In the genomic region with DNA sequence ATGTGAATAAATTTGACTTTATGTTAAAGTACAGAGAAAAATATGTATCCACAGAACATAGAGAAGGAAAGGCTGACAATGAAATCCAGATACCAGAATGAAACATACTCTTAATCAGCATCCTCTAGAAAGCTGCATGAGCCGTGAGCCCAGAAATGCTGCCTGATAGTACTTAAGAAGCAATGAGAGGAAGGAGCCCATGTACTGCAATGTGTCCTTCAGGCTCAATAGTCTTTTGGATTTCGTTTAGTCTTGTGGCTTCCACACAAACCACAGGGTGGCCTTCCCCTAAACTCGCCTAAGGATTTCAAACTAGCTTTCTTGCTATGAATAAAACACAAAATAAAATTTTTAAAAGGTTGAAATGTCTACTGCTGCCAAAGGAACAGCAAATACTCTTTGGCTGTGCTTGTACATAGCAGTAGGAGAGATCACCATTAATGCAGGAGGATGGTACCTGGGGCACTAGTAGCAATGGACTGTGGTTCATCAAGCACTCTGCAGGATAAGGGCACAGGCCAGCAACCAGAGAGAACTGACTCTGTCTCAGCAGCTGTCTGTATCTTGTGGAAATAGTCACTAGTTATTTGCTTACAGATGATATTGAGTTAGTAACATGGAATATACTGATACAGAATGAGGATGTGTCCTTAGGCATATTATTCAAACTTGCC, we compare ENCODE assay signal across 20 cellular contexts.
DNase-seq lines count a peak whose midpoint lies in the region; FAIRE-seq and TF ChIP-seq lines count a peak whose summit lies in the region.
"Had no signal": no experiment of that assay in that cellular context is flagged by ENCODE, and none has a peak within 500 bp of the region (broad histone marks: within the 10 kb centered on the region; RNA-seq: fewer than 3 reads in every experiment).

No MANE protein-coding gene starts in this region.

- H3K27me3 ChIP-seq in H9 (ENCODE audit: insufficient read depth, low read length) (no peaks in the 10 kb centered on the region), HUES64 (ENCODE audit: insufficient read depth, low read length) (no peaks in the 10 kb centered on the region), H1 (replicated peaks in 1 of 4; ENCODE audit: control insufficient read depth in 3 of 4, extremely low read depth in 1 of 4, insufficient read depth in 3 of 4, low read length in 3 of 4) (no peaks in the 10 kb centered on the region), HAP-1 (ENCODE audit: low read depth) (no peaks in the 10 kb centered on the region)
- H3K27me3 ChIP-seq: BE2C had no signal

- H3K23ac ChIP-seq in H9 (ENCODE audit: insufficient read length, low read depth, low read length) (no peak overlapping the region), H1 (ENCODE audit: insufficient read length) (no peak overlapping the region)

- H3T11ph ChIP-seq in H9 (ENCODE audit: low read length), result no peak overlapping the region

- no peaks in the 10 kb centered on the region for H3K23me2 ChIP-seq in H9 (ENCODE audit: insufficient read length, low read depth, low read length, poor library complexity, severe bottlenecking)
- no peaks in the 10 kb centered on the region for H3K23me2 ChIP-seq in H1 (ENCODE audit: low read depth, low read length)

- H2BK12ac ChIP-seq in H9 (ENCODE audit: insufficient read length, low read depth, low read length) (no peak overlapping the region), H1 (ENCODE audit: low read depth, low read length) (no peak overlapping the region)

- CTCF ChIA-PET in H1 (lab: Charles Lee; ENCODE audit: partially characterized antibody), result interaction anchor here (0.7 kb wide), 1 partner anchor 15 kb away, joined by 4 read pairs; no protein-coding TSS in a partner anchor

- H3K9me3 ChIP-seq in H9 (ENCODE audit: control insufficient read depth, low read depth, low read length), result no peaks in the 10 kb centered on the region
- H3K9me3 ChIP-seq in HUES64 (ENCODE audit: insufficient read depth, low read depth, low read length), result no peaks in the 10 kb centered on the region
- no peaks in the 10 kb centered on the region for H3K9me3 ChIP-seq in H1 (ENCODE audit: insufficient read depth in 2 of 2, low read depth in 1 of 2, low read length in 1 of 2)
- no peaks in the 10 kb centered on the region for H3K9me3 ChIP-seq in HAP-1
- H3K9me3 ChIP-seq: BE2C had no signal

- WGBS in H9 (ENCODE audit: extremely low coverage, insufficient read length, low lambda C conversion rate), result no CpG with 5 or more reads among the region's 3 CpGs
- WGBS in HUES64, result 83% methylated on average over 3 of the region's 3 CpGs
- WGBS in H1 (ENCODE audit: extremely low coverage in 1 of 2, insufficient coverage in 1 of 2, insufficient read length in 1 of 2, insufficient replicate concordance in 2 of 2, low coverage in 1 of 2, low lambda C conversion rate in 2 of 2, missing lambda C conversion rate in 1 of 2), 2 experiments, result 66% methylated on average over 3 of the region's 3 CpGs; no CpG with 5 or more reads in 1 of the 2 experiments

- H3K4me2 ChIP-seq in H9 (ENCODE audit: insufficient read depth, insufficient read length, low read length), result no peak overlapping the region
- no peak overlapping the region for H3K4me2 ChIP-seq in H1 (ENCODE audit: insufficient read depth in 1 of 2, low read depth in 2 of 2, low read length in 2 of 2)

- H3K36me3 ChIP-seq in HUES64 (ENCODE audit: insufficient read depth, low read length) (no peaks in the 10 kb centered on the region), H1 (ENCODE audit: control insufficient read depth in 2 of 4, insufficient read depth in 4 of 4, low read length in 3 of 4) (no peaks in the 10 kb centered on the region; a peak in 1 of 8 replicates), HAP-1 (replicated peaks) (no peaks in the 10 kb centered on the region)
- H3K36me3 ChIP-seq: BE2C had no signal

- H3K79me1 ChIP-seq in H9 (ENCODE audit: insufficient read depth, low read depth, low read length, poor library complexity, severe bottlenecking) (no peaks in the 10 kb centered on the region), H1 (ENCODE audit: low read depth, low read length) (no peaks in the 10 kb centered on the region)

- H2BK120ac ChIP-seq in H9 (ENCODE audit: low read depth, low read length, poor library complexity, severe bottlenecking), result no peak overlapping the region
- no peak overlapping the region for H2BK120ac ChIP-seq in H1 (replicated peaks; ENCODE audit: low read depth, low read length)

- H3K79me2 ChIP-seq in H9 (ENCODE audit: insufficient read depth, low read length) (no peaks in the 10 kb centered on the region), H1 (ENCODE audit: control insufficient read depth in 1 of 2, insufficient read depth in 2 of 2, low read length in 2 of 2) (no peaks in the 10 kb centered on the region)

- H3K18ac ChIP-seq in H9 (ENCODE audit: insufficient read length, low read depth, low read length), result no peak overlapping the region
- H3K18ac ChIP-seq in H1 (ENCODE audit: extremely low read depth, low read length), result peak overlapping the region; percentile 88

- H3K9ac ChIP-seq in H9 (ENCODE audit: extremely low read depth, insufficient read length, low read length) (no peak overlapping the region), HUES64 (ENCODE audit: low read depth, low read length) (no peak overlapping the region), H1 (replicated peaks in 1 of 4; ENCODE audit: extremely low read depth in 1 of 4, low read depth in 3 of 4, low read length in 3 of 4) (peak overlapping the region in 1 of 4 experiments; percentile 49; a peak in 1 of 7 replicates)

- no peaks in the 10 kb centered on the region for H3K27me3 Mint-ChIP-seq in H9 (ENCODE audit: low read depth)
- H3K27me3 Mint-ChIP-seq: CD4-positive, CD25-positive, alpha-beta regulatory T cell; CD8-positive, alpha-beta memory T cell; IgD-negative memory B cell had no signal

- H4K5ac ChIP-seq in H9 (ENCODE audit: insufficient read length, low read depth, low read length) (no peak overlapping the region), H1 (ENCODE audit: insufficient read length, low read depth, low read length) (no peak overlapping the region)

- no peak overlapping the region for H2BK20ac ChIP-seq in H9 (ENCODE audit: low read depth, low read length, poor library complexity, severe bottlenecking)
- H2BK20ac ChIP-seq in H1 (ENCODE audit: low read length), result peak overlapping the region; percentile 62; the same call in 1 of the 2 replicates

- no peaks in the 10 kb centered on the region for H3K36me3 Mint-ChIP-seq in H9 (ENCODE audit: insufficient read depth in 1 of 3, low read depth in 3 of 3)
- H3K36me3 Mint-ChIP-seq: CD4-positive, CD25-positive, alpha-beta regulatory T cell; CD8-positive, alpha-beta memory T cell; IgD-negative memory B cell had no signal

- in situ Hi-C loops in GM13977 (cut with MboI; ENCODE audit: low pct_unique_long_range_greater_than_20kb, low sequenced_read_pairs, unreplicated experiment), result no loop called here
- in situ Hi-C loops in HAP-1 (cut with MboI; ENCODE audit: low sequenced_read_pairs), result no loop called here

- TF ChIP-seq CTCF in H9 (conservative IDR thresholded peaks at IDR 0.05) (no peak), H1 (IDR thresholded peaks at IDR 0.05; ENCODE audit: control extremely low read depth in 1 of 3, insufficient read depth in 1 of 3, low read depth in 1 of 3, low read length in 3 of 3) (no peak), GM13977 (IDR thresholded peaks at IDR 0.05; ENCODE audit: extremely low read depth, insufficient read depth, missing control alignments) (no peak)

- no peaks in the 10 kb centered on the region for H3K9me3 Mint-ChIP-seq in H9
- H3K9me3 Mint-ChIP-seq: IgD-negative memory B cell had no signal

- no peak overlapping the region for H2BK15ac ChIP-seq in H9 (ENCODE audit: low read depth, low read length)
- no peak overlapping the region for H2BK15ac ChIP-seq in H1 (ENCODE audit: low read length)

- H3K27ac ChIP-seq in H9 (ENCODE audit: insufficient read length, low read depth, low read length) (no peak overlapping the region), HUES64 (ENCODE audit: low read depth, low read length) (peak overlapping the region; percentile 28; the same call in 1 of the 2 replicates), H1 (ENCODE audit: low read depth, low read length) (no peak overlapping the region)
- H3K27ac ChIP-seq: HL-60 had no signal

- DNase-seq in H9 (no peak), H1 (ENCODE audit: low read depth in 1 of 2, low spot score in 2 of 2) (no peak), NCI-H1417 treated with DMSO at 0.1 percent for 48 hours (lab: John Stamatoyannopoulos, UW) (no peak), GM13977 (ENCODE audit: low spot score) (no peak), HAP-1 (ENCODE audit: low spot score in 2 of 2) (no peak)
- DNase-seq: ACHN; BE2C; C1 segment of cervical spinal cord; CD4-positive, CD25-positive, alpha-beta regulatory T cell; CD8-positive, alpha-beta memory T cell; COR-L47; HFFc6; KBM-7 had no signal

- H2AK5ac ChIP-seq in H9 (ENCODE audit: insufficient read length, low read length), result no peak overlapping the region
- H2AK5ac ChIP-seq in H1 (ENCODE audit: low read depth, low read length), result no peak overlapping the region

- no peak overlapping the region for H3K56ac ChIP-seq in H9 (ENCODE audit: insufficient read length, low read depth, low read length)
- H3K56ac ChIP-seq in H1 (replicated peaks; ENCODE audit: insufficient read length, low read depth, low read length), result no peak overlapping the region

- peak overlapping the region; percentile 41 to 80 (median 78); a peak in 4 of 7 replicates for H3K27ac Mint-ChIP-seq in H9
- H3K27ac Mint-ChIP-seq: CD4-positive, CD25-positive, alpha-beta regulatory T cell; CD8-positive, alpha-beta memory T cell; HFFc6; IgD-negative memory B cell had no signal

- TF ChIP-seq EP300 in H1 (IDR thresholded peaks at IDR 0.05; ENCODE audit: borderline replicate concordance in 1 of 2, low read depth in 2 of 2, low read length in 2 of 2), result no peak

- no peak for TF ChIP-seq POLR2A in H1 (IDR thresholded peaks at IDR 0.05; ENCODE audit: control extremely low read depth in 1 of 2, low read depth in 2 of 2, low read length in 2 of 2)

- no peak for FAIRE-seq in H1 (lab: Jason Lieb, UNC)
- FAIRE-seq: A204.1, G401.6, GM12891, HepG2 had no signal

- no peaks in the 10 kb centered on the region; the same call in 1 of the 2 replicates for H3K4me1 ChIP-seq in H9 (ENCODE audit: insufficient read depth, low read length)
- H3K4me1 ChIP-seq in HUES64 (ENCODE audit: insufficient read depth, low read length), result peaks cover 42% of the 10 kb centered on the region
- H3K4me1 ChIP-seq in H1 (replicated peaks in 1 of 4; ENCODE audit: control insufficient read depth in 3 of 4, insufficient read depth in 4 of 4, low read length in 3 of 4), result peaks cover 0 to 14% (median 0%) of the 10 kb centered on the region in 4 experiments; a peak in 2 of 7 replicates
- peaks cover 18% of the 10 kb centered on the region for H3K4me1 ChIP-seq in HAP-1
- H3K4me1 ChIP-seq: BE2C had no signal

- H3K4me3 Mint-ChIP-seq in H9, result no peak overlapping the region
- H3K4me3 Mint-ChIP-seq: CD4-positive, CD25-positive, alpha-beta regulatory T cell; CD8-positive, alpha-beta memory T cell; HFFc6; IgD-negative memory B cell had no signal

- H3K4ac ChIP-seq in H9 (ENCODE audit: low read depth, low read length), result no peak overlapping the region
- H3K4ac ChIP-seq in H1 (replicated peaks; ENCODE audit: insufficient read length, low read depth, low read length), result no peak overlapping the region

- H3K4me3 ChIP-seq in HUES64 (ENCODE audit: low read length) (no peak overlapping the region), H1 (ENCODE audit: extremely low read depth in 1 of 4, insufficient read depth in 2 of 4, low read depth in 3 of 4, low read length in 4 of 4) (no peak overlapping the region), HAP-1 (no peak overlapping the region)

- H4K20me1 ChIP-seq in H9 (ENCODE audit: control insufficient read depth, insufficient read depth, insufficient read length), result no peaks in the 10 kb centered on the region
- H4K20me1 ChIP-seq in H1 (replicated peaks in 1 of 2; ENCODE audit: control insufficient read depth in 1 of 2, insufficient read depth in 2 of 2, low read length in 2 of 2), result no peaks in the 10 kb centered on the region

- H4K8ac ChIP-seq in H9 (replicated peaks; ENCODE audit: insufficient read length, low read depth, low read length), result no peak overlapping the region
- H4K8ac ChIP-seq in H1 (ENCODE audit: extremely low read depth, insufficient read depth, low read length), result no peak overlapping the region

- TF ChIP-seq RAD21 in H1 (IDR thresholded peaks at IDR 0.05 in 1 of 2, conservative IDR thresholded peaks at IDR 0.05 in 1 of 2; ENCODE audit: low read depth in 2 of 2, low read length in 2 of 2), result no peak

- H2AFZ ChIP-seq in H9 (ENCODE audit: low read length) (peak overlapping the region; percentile 32), H1 (ENCODE audit: low read length) (peak overlapping the region; percentile 31; the same call in 1 of the 2 replicates)

- no peak overlapping the region for H3K14ac ChIP-seq in H9 (ENCODE audit: insufficient read depth, low read length)
- no peak overlapping the region for H3K14ac ChIP-seq in H1 (ENCODE audit: insufficient read length)

- POLR2A ChIA-PET in H1 (lab: Charles Lee; ENCODE audit: partially characterized antibody), result no interaction called here

- no peak overlapping the region for H4K91ac ChIP-seq in H9 (ENCODE audit: insufficient read length, low read depth, low read length)
- no peak overlapping the region for H4K91ac ChIP-seq in H1 (replicated peaks; ENCODE audit: insufficient read length, low read length)

- H3K4me1 Mint-ChIP-seq in H9, result peaks cover 34 to 40% of the 10 kb centered on the region in 2 experiments
- H3K4me1 Mint-ChIP-seq: CD4-positive, CD25-positive, alpha-beta regulatory T cell; CD8-positive, alpha-beta memory T cell; IgD-negative memory B cell had no signal

- no peak overlapping the region for H2BK5ac ChIP-seq in H9 (ENCODE audit: insufficient read length, low read length)
- no peak overlapping the region for H2BK5ac ChIP-seq in H1 (ENCODE audit: low read depth, low read length)
